In the genomic region with DNA sequence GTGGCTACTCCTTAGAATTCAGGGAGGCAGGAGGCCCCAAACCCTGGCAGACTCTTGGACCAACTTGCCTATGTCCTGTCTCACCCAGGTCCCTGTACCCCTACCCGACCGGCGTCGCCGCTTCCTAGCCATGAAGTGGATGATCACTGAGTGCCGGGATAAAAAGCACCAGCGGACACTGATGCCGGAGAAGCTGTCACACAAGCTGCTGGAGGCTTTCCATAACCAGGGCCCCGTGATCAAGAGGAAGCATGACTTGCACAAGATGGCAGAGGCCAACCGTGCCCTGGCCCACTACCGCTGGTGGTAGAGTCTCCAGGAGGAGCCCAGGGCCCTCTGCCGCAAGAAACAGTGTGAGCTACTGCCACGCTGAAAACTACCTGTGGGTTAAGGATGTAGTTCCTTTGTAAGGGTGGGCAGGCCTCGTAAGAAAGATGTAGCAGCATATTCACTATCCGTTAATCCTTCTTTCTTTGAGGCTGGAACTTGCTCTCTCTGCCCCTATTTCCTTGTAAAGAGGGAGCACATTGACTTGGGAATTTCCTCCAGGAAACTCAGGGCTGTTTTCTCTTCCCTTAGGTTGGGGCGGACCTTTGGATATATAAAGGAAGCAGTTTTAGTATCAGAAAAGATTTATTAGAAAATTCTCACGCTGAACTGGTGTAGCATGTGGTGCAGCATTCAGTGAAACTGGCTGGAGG, we compare ENCODE assay signal across 1 cellular context.
TF ChIP-seq lines count a peak whose summit lies in the region.

No MANE protein-coding gene starts in this region.

TF ChIP-seq in HepG2, 621 proteins besides CTCF, POLR2A, EP300 and RAD21:
- TF ChIP-seq ZNF564 (CRISPR knock-in tag; IDR thresholded peaks at IDR 0.05) (no peak), ZMYM3 (CRISPR knock-in tag; IDR thresholded peaks at IDR 0.05) (no peak), RBM22 (optimal IDR thresholded peaks at IDR 0.05; ENCODE audit: low read length) (peak; percentile 30), CBX1 (IDR thresholded peaks at IDR 0.05; ENCODE audit: low read depth) (no peak), AGO2 (optimal IDR thresholded peaks at IDR 0.05; ENCODE audit: low read depth, low read length) (peak; percentile 61), ZNF766 (CRISPR knock-in tag; IDR thresholded peaks at IDR 0.05; ENCODE audit: borderline replicate concordance) (no peak), ZNF747 (CRISPR knock-in tag; IDR thresholded peaks at IDR 0.05; ENCODE audit: borderline replicate concordance) (no peak), ZMYM4 (CRISPR knock-in tag; IDR thresholded peaks at IDR 0.05) (no peak), ZNF124 (CRISPR knock-in tag; IDR thresholded peaks at IDR 0.05) (no peak), ZKSCAN8 (CRISPR knock-in tag; IDR thresholded peaks at IDR 0.05; ENCODE audit: borderline replicate concordance) (no peak), GATAD1 (CRISPR knock-in tag; IDR thresholded peaks at IDR 0.05) (no peak)
- TF ChIP-seq, protein P1, sequence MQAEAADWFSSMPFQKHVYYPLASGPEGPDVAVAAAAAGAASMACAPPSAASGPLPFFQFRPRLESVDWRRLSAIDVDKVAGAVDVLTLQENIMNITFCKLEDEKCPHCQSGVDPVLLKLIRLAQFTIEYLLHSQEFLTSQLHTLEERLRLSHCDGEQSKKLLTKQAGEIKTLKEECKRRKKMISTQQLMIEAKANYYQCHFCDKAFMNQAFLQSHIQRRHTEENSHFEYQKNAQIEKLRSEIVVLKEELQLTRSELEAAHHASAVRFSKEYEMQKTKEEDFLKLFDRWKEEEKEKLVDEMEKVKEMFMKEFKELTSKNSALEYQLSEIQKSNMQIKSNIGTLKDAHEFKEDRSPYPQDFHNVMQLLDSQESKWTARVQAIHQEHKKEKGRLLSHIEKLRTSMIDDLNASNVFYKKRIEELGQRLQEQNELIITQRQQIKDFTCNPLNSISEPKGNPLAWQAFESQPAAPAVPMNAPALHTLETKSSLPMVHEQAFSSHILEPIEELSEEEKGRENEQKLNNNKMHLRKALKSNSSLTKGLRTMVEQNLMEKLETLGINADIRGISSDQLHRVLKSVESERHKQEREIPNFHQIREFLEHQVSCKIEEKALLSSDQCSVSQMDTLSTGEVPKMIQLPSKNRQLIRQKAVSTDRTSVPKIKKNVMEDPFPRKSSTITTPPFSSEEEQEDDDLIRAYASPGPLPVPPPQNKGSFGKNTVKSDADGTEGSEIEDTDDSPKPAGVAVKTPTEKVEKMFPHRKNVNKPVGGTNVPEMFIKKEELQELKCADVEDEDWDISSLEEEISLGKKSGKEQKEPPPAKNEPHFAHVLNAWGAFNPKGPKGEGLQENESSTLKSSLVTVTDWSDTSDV (CRISPR knock-in tag; IDR thresholded peaks at IDR 0.05) = 0 out of 2 replicates have a peak, but pooled peaks have one; percentile 51
- TF ChIP-seq, protein P2, sequence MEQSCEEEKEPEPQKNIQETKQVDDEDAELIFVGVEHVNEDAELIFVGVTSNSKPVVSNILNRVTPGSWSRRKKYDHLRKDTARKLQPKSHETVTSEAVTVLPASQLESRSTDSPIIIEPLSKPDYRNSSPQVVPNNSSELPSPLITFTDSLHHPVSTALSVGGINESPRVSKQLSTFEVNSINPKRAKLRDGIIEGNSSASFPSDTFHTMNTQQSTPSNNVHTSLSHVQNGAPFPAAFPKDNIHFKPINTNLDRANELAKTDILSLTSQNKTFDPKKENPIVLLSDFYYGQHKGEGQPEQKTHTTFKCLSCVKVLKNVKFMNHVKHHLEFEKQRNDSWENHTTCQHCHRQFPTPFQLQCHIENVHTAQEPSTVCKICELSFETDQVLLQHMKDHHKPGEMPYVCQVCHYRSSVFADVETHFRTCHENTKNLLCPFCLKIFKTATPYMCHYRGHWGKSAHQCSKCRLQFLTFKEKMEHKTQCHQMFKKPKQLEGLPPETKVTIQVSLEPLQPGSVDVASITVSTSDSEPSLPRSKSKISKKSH (CRISPR knock-in tag; IDR thresholded peaks at IDR 0.05; ENCODE audit: borderline replicate concordance) = 0 out of 2 replicates have a peak, but pooled peaks have one; percentile 32
- TF ChIP-seq, protein P3, sequence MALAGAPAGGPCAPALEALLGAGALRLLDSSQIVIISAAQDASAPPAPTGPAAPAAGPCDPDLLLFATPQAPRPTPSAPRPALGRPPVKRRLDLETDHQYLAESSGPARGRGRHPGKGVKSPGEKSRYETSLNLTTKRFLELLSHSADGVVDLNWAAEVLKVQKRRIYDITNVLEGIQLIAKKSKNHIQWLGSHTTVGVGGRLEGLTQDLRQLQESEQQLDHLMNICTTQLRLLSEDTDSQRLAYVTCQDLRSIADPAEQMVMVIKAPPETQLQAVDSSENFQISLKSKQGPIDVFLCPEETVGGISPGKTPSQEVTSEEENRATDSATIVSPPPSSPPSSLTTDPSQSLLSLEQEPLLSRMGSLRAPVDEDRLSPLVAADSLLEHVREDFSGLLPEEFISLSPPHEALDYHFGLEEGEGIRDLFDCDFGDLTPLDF (CRISPR knock-in tag; IDR thresholded peaks at IDR 0.05) = no peak
- TF ChIP-seq, protein P4, sequence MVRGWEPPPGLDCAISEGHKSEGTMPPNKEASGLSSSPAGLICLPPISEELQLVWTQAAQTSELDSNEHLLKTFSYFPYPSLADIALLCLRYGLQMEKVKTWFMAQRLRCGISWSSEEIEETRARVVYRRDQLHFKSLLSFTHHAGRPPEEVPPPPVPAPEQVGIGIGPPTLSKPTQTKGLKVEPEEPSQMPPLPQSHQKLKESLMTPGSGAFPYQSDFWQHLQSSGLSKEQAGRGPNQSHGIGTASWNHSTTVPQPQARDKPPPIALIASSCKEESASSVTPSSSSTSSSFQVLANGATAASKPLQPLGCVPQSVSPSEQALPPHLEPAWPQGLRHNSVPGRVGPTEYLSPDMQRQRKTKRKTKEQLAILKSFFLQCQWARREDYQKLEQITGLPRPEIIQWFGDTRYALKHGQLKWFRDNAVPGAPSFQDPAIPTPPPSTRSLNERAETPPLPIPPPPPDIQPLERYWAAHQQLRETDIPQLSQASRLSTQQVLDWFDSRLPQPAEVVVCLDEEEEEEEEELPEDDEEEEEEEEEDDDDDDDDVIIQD (CRISPR knock-in tag; IDR thresholded peaks at IDR 0.05; ENCODE audit: low read depth) = no peak
- TF ChIP-seq, protein P5, sequence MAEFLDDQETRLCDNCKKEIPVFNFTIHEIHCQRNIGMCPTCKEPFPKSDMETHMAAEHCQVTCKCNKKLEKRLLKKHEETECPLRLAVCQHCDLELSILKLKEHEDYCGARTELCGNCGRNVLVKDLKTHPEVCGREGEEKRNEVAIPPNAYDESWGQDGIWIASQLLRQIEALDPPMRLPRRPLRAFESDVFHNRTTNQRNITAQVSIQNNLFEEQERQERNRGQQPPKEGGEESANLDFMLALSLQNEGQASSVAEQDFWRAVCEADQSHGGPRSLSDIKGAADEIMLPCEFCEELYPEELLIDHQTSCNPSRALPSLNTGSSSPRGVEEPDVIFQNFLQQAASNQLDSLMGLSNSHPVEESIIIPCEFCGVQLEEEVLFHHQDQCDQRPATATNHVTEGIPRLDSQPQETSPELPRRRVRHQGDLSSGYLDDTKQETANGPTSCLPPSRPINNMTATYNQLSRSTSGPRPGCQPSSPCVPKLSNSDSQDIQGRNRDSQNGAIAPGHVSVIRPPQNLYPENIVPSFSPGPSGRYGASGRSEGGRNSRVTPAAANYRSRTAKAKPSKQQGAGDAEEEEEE (CRISPR knock-in tag; IDR thresholded peaks at IDR 0.05; ENCODE audit: borderline replicate concordance) = no peak
- TF ChIP-seq, protein P6, sequence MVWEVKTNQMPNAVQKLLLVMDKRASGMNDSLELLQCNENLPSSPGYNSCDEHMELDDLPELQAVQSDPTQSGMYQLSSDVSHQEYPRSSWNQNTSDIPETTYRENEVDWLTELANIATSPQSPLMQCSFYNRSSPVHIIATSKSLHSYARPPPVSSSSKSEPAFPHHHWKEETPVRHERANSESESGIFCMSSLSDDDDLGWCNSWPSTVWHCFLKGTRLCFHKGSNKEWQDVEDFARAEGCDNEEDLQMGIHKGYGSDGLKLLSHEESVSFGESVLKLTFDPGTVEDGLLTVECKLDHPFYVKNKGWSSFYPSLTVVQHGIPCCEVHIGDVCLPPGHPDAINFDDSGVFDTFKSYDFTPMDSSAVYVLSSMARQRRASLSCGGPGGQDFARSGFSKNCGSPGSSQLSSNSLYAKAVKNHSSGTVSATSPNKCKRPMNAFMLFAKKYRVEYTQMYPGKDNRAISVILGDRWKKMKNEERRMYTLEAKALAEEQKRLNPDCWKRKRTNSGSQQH (CRISPR knock-in tag; IDR thresholded peaks at IDR 0.05; ENCODE audit: low read depth) = no peak
- TF ChIP-seq, protein P7, sequence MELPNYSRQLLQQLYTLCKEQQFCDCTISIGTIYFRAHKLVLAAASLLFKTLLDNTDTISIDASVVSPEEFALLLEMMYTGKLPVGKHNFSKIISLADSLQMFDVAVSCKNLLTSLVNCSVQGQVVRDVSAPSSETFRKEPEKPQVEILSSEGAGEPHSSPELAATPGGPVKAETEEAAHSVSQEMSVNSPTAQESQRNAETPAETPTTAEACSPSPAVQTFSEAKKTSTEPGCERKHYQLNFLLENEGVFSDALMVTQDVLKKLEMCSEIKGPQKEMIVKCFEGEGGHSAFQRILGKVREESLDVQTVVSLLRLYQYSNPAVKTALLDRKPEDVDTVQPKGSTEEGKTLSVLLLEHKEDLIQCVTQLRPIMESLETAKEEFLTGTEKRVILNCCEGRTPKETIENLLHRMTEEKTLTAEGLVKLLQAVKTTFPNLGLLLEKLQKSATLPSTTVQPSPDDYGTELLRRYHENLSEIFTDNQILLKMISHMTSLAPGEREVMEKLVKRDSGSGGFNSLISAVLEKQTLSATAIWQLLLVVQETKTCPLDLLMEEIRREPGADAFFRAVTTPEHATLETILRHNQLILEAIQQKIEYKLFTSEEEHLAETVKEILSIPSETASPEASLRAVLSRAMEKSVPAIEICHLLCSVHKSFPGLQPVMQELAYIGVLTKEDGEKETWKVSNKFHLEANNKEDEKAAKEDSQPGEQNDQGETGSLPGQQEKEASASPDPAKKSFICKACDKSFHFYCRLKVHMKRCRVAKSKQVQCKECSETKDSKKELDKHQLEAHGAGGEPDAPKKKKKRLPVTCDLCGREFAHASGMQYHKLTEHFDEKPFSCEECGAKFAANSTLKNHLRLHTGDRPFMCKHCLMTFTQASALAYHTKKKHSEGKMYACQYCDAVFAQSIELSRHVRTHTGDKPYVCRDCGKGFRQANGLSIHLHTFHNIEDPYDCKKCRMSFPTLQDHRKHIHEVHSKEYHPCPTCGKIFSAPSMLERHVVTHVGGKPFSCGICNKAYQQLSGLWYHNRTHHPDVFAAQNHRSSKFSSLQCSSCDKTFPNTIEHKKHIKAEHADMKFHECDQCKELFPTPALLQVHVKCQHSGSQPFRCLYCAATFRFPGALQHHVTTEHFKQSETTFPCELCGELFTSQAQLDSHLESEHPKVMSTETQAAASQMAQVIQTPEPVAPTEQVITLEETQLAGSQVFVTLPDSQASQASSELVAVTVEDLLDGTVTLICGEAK (IDR thresholded peaks at IDR 0.05) = no peak
- TF ChIP-seq, protein P7 (CRISPR knock-in tag; IDR thresholded peaks at IDR 0.05) = no peak
